Comparison of ENCODE assay signal across 14 cellular contexts in the genomic region with DNA sequence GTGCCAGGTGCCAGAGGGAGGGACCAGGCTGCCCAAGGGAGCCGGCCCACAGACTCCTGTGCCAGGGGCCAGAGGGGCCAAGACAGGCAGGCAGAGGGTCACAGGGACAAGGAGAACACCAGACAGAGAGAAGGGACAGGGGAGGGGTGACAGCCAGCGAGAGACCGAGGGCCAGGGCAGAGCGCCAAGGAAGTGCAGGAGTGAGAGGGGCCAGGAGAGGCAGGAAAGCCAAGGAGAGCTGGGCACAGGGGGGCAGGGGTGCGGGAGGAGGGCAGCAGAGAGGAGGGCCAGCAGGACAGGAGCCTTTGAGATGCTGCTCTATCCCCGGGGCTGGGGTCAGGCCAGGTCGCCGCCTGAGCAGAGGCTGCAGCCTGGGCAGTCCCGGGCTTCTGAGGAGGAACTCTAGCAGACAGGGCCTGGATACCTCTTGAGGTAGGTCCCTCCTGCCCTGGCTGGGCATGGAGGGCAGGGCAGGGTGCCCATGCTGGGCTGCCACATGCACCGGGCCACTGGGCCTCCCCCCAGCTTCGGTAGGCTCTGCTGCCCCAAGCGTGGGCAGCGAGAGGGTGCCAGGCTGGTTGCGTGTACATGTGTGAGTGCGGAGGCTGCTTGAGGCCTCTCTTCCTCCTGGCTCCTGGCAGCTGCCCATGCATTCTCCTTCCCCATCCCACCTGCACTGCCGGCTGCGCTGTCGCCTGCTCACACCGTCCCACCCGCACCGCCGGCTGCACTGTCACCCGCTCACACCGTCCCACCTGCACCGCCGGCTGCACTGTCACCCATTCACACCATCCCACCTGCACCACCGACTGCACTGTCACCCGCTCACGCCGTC. TPM values are rescaled to one million over a fixed set of nuclear protein-coding genes. Genes with fewer than 3 reads are reported as not detected.
DNase-seq lines count a peak whose midpoint lies in the region; ATAC-seq and TF ChIP-seq lines count a peak whose summit lies in the region.
"Had no signal": no experiment of that assay in that cellular context is flagged by ENCODE, and none has a peak within 500 bp of the region (broad histone marks: within the 10 kb centered on the region; RNA-seq: fewer than 3 reads in every experiment).

No MANE protein-coding gene starts in this region.

- H3K4me3 ChIP-seq in fibroblast of pulmonary artery (replicated peaks; ENCODE audit: low read depth, low read length) (peak overlapping the region; percentile 14), osteoblast (ENCODE audit: insufficient read depth, low read length) (peak overlapping the region; percentile 49)
- H3K4me3 ChIP-seq: lung, upper lobe of left lung had no signal

- no peaks in the 10 kb centered on the region for H3K9me3 ChIP-seq in osteoblast (ENCODE audit: low read depth, low read length)
- H3K9me3 ChIP-seq: upper lobe of left lung had no signal

- no peaks in the 10 kb centered on the region for H3K9me3 Mint-ChIP-seq in natural killer cell
- H3K9me3 Mint-ChIP-seq in natural killer cell treated with Interleukin-12 subunit alpha and Interleukin-12 subunit beta and Interleukin-15 and Interleukin-18, amount 100 ng/mL, for 72 hours = no peaks in the 10 kb centered on the region
- H3K9me3 Mint-ChIP-seq in stimulated activated naive B cell treated with anti-CD40 and anti-IgM and Interleukin-4, amounts not matched to agents 10 μg/mL and 1 μg/mL and 100 μg/mL, for 72 hours = no peaks in the 10 kb centered on the region

- H3K79me2 ChIP-seq in osteoblast (ENCODE audit: insufficient read depth, low read length) = no peaks in the 10 kb centered on the region

- peak overlapping the region; percentile 74 for H3K4me2 ChIP-seq in osteoblast (ENCODE audit: insufficient read depth, low read length)

- ATAC-seq in natural killer cell = no peak
- no peak for ATAC-seq in natural killer cell treated with Interleukin-12 subunit alpha and Interleukin-12 subunit beta and Interleukin-15 and Interleukin-18, amount 100 ng/mL, for 72 hours
- ATAC-seq in HG03469 (IDR thresholded peaks at IDR 0.05; ENCODE audit: unreplicated experiment) = no peak
- no peak for ATAC-seq in stimulated activated naive B cell treated with anti-CD40 and anti-IgM and Interleukin-4, amounts not matched to agents 10 μg/mL and 1 μg/mL and 100 μg/mL, for 72 hours (replicated peaks)

- peaks cover 20% of the 10 kb centered on the region for H3K27me3 ChIP-seq in osteoblast (ENCODE audit: insufficient read depth, low read length)
- H3K27me3 ChIP-seq: upper lobe of left lung had no signal

- H3K4me3 Mint-ChIP-seq in natural killer cell = peak overlapping the region; percentile 70
- no peak overlapping the region for H3K4me3 Mint-ChIP-seq in natural killer cell treated with Interleukin-12 subunit alpha and Interleukin-12 subunit beta and Interleukin-15 and Interleukin-18, amount 100 ng/mL, for 72 hours
- no peak overlapping the region for H3K4me3 Mint-ChIP-seq in stimulated activated naive B cell treated with anti-CD40 and anti-IgM and Interleukin-4, amounts not matched to agents 10 μg/mL and 1 μg/mL and 100 μg/mL, for 72 hours
- H3K4me3 Mint-ChIP-seq: B cell had no signal

- peaks cover 24 to 28% of the 10 kb centered on the region in 2 donors for H3K4me1 Mint-ChIP-seq in natural killer cell
- peaks cover 23 to 27% of the 10 kb centered on the region in 2 donors for H3K4me1 Mint-ChIP-seq in natural killer cell treated with Interleukin-12 subunit alpha and Interleukin-12 subunit beta and Interleukin-15 and Interleukin-18, amount 100 ng/mL, for 72 hours (ENCODE audit: low read depth in 2 of 2)
- peaks cover 41 to 54% of the 10 kb centered on the region in 2 donors for H3K4me1 Mint-ChIP-seq in stimulated activated naive B cell treated with anti-CD40 and anti-IgM and Interleukin-4, amounts not matched to agents 10 μg/mL and 1 μg/mL and 100 μg/mL, for 72 hours

- H3K36me3 Mint-ChIP-seq in natural killer cell = no peaks in the 10 kb centered on the region
- no peaks in the 10 kb centered on the region for H3K36me3 Mint-ChIP-seq in natural killer cell treated with Interleukin-12 subunit alpha and Interleukin-12 subunit beta and Interleukin-15 and Interleukin-18, amount 100 ng/mL, for 72 hours
- peaks cover 26 to 33% of the 10 kb centered on the region in 2 donors for H3K36me3 Mint-ChIP-seq in stimulated activated naive B cell treated with anti-CD40 and anti-IgM and Interleukin-4, amounts not matched to agents 10 μg/mL and 1 μg/mL and 100 μg/mL, for 72 hours

- intact Hi-C loops in natural killer cell (cut with micrococcal nuclease) = no loop called here

- H3K36me3 ChIP-seq in osteoblast (ENCODE audit: insufficient read depth, low read length) = no peaks in the 10 kb centered on the region
- H3K36me3 ChIP-seq: upper lobe of left lung had no signal

- peaks cover 52% of the 10 kb centered on the region for H3K4me1 ChIP-seq in osteoblast (ENCODE audit: insufficient read depth, low read length)

- peak overlapping the region; percentile 41 to 57 for H3K27ac Mint-ChIP-seq in natural killer cell
- H3K27ac Mint-ChIP-seq in natural killer cell treated with Interleukin-12 subunit alpha and Interleukin-12 subunit beta and Interleukin-15 and Interleukin-18, amount 100 ng/mL, for 72 hours = no peak overlapping the region
- H3K27ac Mint-ChIP-seq in stimulated activated naive B cell treated with anti-CD40 and anti-IgM and Interleukin-4, amounts not matched to agents 10 μg/mL and 1 μg/mL and 100 μg/mL, for 72 hours = no peak overlapping the region

- H2AFZ ChIP-seq in osteoblast (ENCODE audit: low read length) = no peak overlapping the region

- H3K27me3 Mint-ChIP-seq in natural killer cell (ENCODE audit: low read depth in 2 of 2) = no peaks in the 10 kb centered on the region
- no peaks in the 10 kb centered on the region for H3K27me3 Mint-ChIP-seq in natural killer cell treated with Interleukin-12 subunit alpha and Interleukin-12 subunit beta and Interleukin-15 and Interleukin-18, amount 100 ng/mL, for 72 hours
- H3K27me3 Mint-ChIP-seq in stimulated activated naive B cell treated with anti-CD40 and anti-IgM and Interleukin-4, amounts not matched to agents 10 μg/mL and 1 μg/mL and 100 μg/mL, for 72 hours = no peaks in the 10 kb centered on the region
- H3K27me3 Mint-ChIP-seq: B cell had no signal

- H4K20me1 ChIP-seq in osteoblast (ENCODE audit: insufficient read depth, low read length) = no peaks in the 10 kb centered on the region

- peak overlapping the region; percentile 28 for H3K27ac ChIP-seq in osteoblast (ENCODE audit: low read depth, low read length)

- TF ChIP-seq CTCF in natural killer cell (IDR thresholded peaks at IDR 0.05) = no peak
- no peak for TF ChIP-seq CTCF in fibroblast of pulmonary artery (IDR thresholded peaks at IDR 0.05; ENCODE audit: low read length, missing control alignments)
- no peak for TF ChIP-seq CTCF in osteoblast (IDR thresholded peaks at IDR 0.05; ENCODE audit: extremely low read depth, low read depth, low read length)

- DNase-seq in natural killer cell = no peak
- no peak for DNase-seq in natural killer cell treated with Interleukin-12 subunit alpha and Interleukin-12 subunit beta and Interleukin-15 and Interleukin-18, amount 100 ng/mL, for 72 hours (ENCODE audit: low spot score)
- DNase-seq in fibroblast of pulmonary artery (ENCODE audit: low read depth) = no peak
- DNase-seq in osteoblast (ENCODE audit: insufficient read length, low spot score, missing footprints) = no peak
- no peak for DNase-seq in stimulated activated naive B cell treated with anti-CD40 and anti-IgM and Interleukin-4, amounts not matched to agents 10 μg/mL and 1 μg/mL and 100 μg/mL, for 72 hours
- DNase-seq in RKO (ENCODE audit: low spot score) = no peak
- no peak for DNase-seq in NCI-H1417 treated with DMSO at 0.1 percent for 48 hours (lab: John Stamatoyannopoulos, UW)
- DNase-seq: NCI-H510A; stimulated activated CD4-positive, alpha-beta T cell treated with anti-CD3 and anti-CD28 coated beads, Interleukin-2, amount 100 ng/mL, for 24 hours had no signal

RNA-seq across cellular contexts. Expression of a gene that starts 12.2 kb away (rescaled TPM):
- 100 to 1,000 TPM; 487 to 595 (median 536) TPM for total RNA-seq in natural killer cell
- total RNA-seq in natural killer cell treated with Interleukin-12 subunit alpha and Interleukin-12 subunit beta and Interleukin-15 and Interleukin-18, amount 100 ng/mL, for 72 hours = 100 to 1,000 TPM; 240 to 358 TPM
- 41.0 and 54.6 TPM in 2 replicates for total RNA-seq in osteoblast

RNA-seq across cellular contexts. Expression of a gene that starts 26.3 kb away (rescaled TPM):
- total RNA-seq in natural killer cell (1 to 10 TPM; 1.2 to 5.4 (median 3.6) TPM), osteoblast (not detected in 2 replicates)
- total RNA-seq in natural killer cell treated with Interleukin-12 subunit alpha and Interleukin-12 subunit beta and Interleukin-15 and Interleukin-18, amount 100 ng/mL, for 72 hours = 1 to 10 TPM in 1 of 2 donors, not detected in 1; 1.4 TPM

RNA-seq across cellular contexts. Expression of a gene that starts 26.6 kb away (rescaled TPM):
- under 1 TPM in 2 of 3 donors, not detected in 1; 0.14 to 0.32 TPM for total RNA-seq in natural killer cell
- total RNA-seq in natural killer cell treated with Interleukin-12 subunit alpha and Interleukin-12 subunit beta and Interleukin-15 and Interleukin-18, amount 100 ng/mL, for 72 hours = not detected
- total RNA-seq in osteoblast = not detected in 2 replicates
- total RNA-seq: B cell, lung, upper lobe of left lung had no signal

RNA-seq across cellular contexts. Expression of a gene that starts 30.3 kb away (rescaled TPM):
- total RNA-seq in natural killer cell (not detected), osteoblast (0.36 and 0.59 TPM in 2 replicates)
- not detected for total RNA-seq in natural killer cell treated with Interleukin-12 subunit alpha and Interleukin-12 subunit beta and Interleukin-15 and Interleukin-18, amount 100 ng/mL, for 72 hours
- total RNA-seq: activated CD8-positive, alpha-beta memory T cell treated with anti-CD3 and anti-CD28 coated beads for 36 hours; B cell had no signal

RNA-seq across cellular contexts. Expression of a gene that starts 54.5 kb away (rescaled TPM):
- total RNA-seq in natural killer cell = 10 to 100 TPM; 15.8 to 27.9 (median 26.2) TPM
- total RNA-seq in natural killer cell treated with Interleukin-12 subunit alpha and Interleukin-12 subunit beta and Interleukin-15 and Interleukin-18, amount 100 ng/mL, for 72 hours = under 1 TPM in 1 of 2 donors, not detected in 1; 0.33 TPM
- total RNA-seq in osteoblast = not detected in 2 replicates

Comparison
In these comparisons a context has a peak if more than half of its experiments do, and no peak if none do; other contexts are left out.
1. H3K27ac Mint-ChIP-seq: peak in natural killer cell (2 of 2); none in natural killer cell treated with Interleukin-12 subunit alpha and Interleukin-12 subunit beta and Interleukin-15 and Interleukin-18, amount 100 ng/mL, for 72 hours (0 of 2) and stimulated activated naive B cell treated with anti-CD40 and anti-IgM and Interleukin-4, amounts not matched to agents 10 μg/mL and 1 μg/mL and 100 μg/mL, for 72 hours (single experiment).